ENCODE assay signal across 1 cellular context in the genomic region with DNA sequence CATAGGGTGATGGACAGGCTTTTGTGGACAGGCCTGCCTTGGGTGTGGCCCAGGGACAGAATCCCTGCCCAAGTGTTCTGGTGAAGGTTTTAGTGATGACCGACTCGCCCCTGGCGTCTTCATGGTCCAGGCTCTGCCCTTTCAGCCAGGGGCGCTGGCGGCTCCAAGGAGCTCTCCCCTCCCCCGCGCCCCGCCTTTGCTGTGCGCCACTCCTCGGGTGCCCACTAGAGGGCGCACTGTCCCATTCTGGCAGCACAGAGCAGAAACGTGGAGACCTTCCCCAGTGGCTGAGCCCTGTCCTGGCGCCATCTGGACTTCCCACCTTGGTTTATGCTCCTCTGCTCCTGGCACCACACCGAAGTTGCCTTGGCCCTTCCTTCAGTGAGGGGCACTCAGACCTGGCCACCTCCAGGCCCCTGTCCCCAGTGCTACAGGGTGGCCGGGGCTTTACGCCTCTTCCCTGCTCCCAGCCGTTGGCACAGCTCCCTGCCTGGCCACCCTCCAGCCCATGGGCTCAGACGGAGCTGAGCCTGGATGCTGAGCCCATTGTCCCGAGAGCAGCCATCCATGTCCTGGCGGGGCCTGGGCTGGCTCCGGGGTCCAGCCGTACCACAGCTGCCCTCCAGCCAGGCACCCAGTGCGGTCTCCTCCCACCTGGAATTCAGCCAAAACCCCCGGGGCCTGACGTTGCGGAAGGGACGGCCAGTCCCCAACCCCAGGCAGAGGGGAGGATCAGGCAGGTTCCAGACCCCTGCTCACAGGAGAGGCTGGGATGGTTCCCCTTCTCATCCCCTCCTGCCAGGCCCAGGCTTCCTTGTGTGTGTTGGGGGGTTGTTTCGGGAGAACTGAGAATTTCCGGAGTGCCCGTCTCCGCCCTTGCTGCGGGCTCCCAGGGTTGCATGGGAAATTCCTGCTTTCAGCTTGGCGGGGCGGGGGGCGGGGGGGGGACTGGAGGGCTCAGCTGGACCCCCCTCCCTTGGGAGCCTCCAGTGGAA.
TF ChIP-seq lines count a peak whose summit lies in the region.

No MANE protein-coding gene starts in this region.

TF ChIP-seq in HepG2, 621 proteins besides CTCF, POLR2A, EP300 and RAD21 (continued from another document and continues in another):
- TF ChIP-seq CBFB (CRISPR knock-in tag; IDR thresholded peaks at IDR 0.05) (0 out of 2 replicates have a peak, but pooled peaks have one; percentile 67), ZFP36L2 (CRISPR knock-in tag; IDR thresholded peaks at IDR 0.05) (no peak), KLF9 (CRISPR knock-in tag; IDR thresholded peaks at IDR 0.05; ENCODE audit: low read depth) (no peak), TP53 (CRISPR knock-in tag; conservative IDR thresholded peaks at IDR 0.05) (no peak), BRCA1 (CRISPR knock-in tag; IDR thresholded peaks at IDR 0.05) (no peak), SATB2 (CRISPR knock-in tag; IDR thresholded peaks at IDR 0.05) (no peak), GABPB1 (CRISPR knock-in tag; IDR thresholded peaks at IDR 0.05) (peak; percentile 61; the same call in 1 of the 2 replicates), ZNF160 (CRISPR knock-in tag; IDR thresholded peaks at IDR 0.05) (no peak), ZNF253 (CRISPR knock-in tag; IDR thresholded peaks at IDR 0.05; ENCODE audit: borderline replicate concordance) (no peak), TMF1 (CRISPR knock-in tag; IDR thresholded peaks at IDR 0.05; ENCODE audit: low read depth) (no peak), ZNF460 (CRISPR knock-in tag; IDR thresholded peaks at IDR 0.05; ENCODE audit: borderline replicate concordance) (no peak), NFE2 (CRISPR knock-in tag; IDR thresholded peaks at IDR 0.05) (no peak), ARNT2 (CRISPR knock-in tag; IDR thresholded peaks at IDR 0.05; ENCODE audit: low read depth) (0 out of 2 replicates have a peak, but pooled peaks have one; percentile 36), ETV6 (CRISPR knock-in tag; conservative IDR thresholded peaks at IDR 0.05) (no peak), TBL1XR1 (IDR thresholded peaks at IDR 0.05; ENCODE audit: borderline replicate concordance, low read length, partially characterized antibody) (no peak), FOXK2 (IDR thresholded peaks at IDR 0.05) (no peak), CCDC6 (CRISPR knock-in tag; IDR thresholded peaks at IDR 0.05) (no peak), GATA4 (IDR thresholded peaks at IDR 0.05; ENCODE audit: borderline replicate concordance, low read depth) (no peak), NBN (conservative IDR thresholded peaks at IDR 0.05) (no peak), HOXA9 (CRISPR knock-in tag; IDR thresholded peaks at IDR 0.05; ENCODE audit: borderline replicate concordance) (no peak), ATF1 (CRISPR knock-in tag; IDR thresholded peaks at IDR 0.05) (no peak), ZSCAN25 (CRISPR knock-in tag; IDR thresholded peaks at IDR 0.05) (peak; percentile 60; the same call in 1 of the 2 replicates), FOXK1 (CRISPR knock-in tag; IDR thresholded peaks at IDR 0.05; ENCODE audit: borderline replicate concordance, low read depth) (no peak)
- TF ChIP-seq, protein P1, sequence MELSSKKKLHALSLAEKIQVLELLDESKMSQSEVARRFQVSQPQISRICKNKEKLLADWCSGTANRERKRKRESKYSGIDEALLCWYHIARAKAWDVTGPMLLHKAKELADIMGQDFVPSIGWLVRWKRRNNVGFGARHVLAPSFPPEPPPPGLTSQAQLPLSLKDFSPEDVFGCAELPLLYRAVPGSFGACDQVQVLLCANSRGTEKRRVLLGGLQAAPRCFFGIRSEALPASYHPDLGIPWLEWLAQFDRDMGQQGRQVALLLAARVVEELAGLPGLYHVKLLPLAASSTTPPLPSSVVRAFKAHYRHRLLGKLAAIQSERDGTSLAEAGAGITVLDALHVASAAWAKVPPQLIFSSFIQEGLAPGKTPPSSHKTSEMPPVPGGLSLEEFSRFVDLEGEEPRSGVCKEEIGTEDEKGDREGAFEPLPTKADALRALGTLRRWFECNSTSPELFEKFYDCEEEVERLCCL (CRISPR knock-in tag; IDR thresholded peaks at IDR 0.05; ENCODE audit: borderline replicate concordance): no peak
- TF ChIP-seq, protein P2, sequence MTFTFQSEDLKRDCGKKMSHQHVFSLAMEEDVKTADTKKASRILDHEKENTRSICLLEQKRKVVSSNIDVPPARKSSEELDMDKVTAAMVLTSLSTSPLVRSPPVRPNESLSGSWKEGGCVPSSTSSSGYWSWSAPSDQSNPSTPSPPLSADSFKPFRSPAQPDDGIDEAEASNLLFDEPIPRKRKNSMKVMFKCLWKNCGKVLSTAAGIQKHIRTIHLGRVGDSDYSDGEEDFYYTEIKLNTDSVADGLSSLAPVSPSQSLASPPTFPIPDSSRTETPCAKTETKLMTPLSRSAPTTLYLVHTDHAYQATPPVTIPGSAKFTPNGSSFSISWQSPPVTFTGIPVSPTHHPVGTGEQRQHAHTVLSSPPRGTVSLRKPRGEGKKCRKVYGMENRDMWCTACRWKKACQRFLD (CRISPR knock-in tag; IDR thresholded peaks at IDR 0.05; ENCODE audit: borderline replicate concordance): 0 out of 2 replicates have a peak, but pooled peaks have one; percentile 57
- TF ChIP-seq, protein P3, sequence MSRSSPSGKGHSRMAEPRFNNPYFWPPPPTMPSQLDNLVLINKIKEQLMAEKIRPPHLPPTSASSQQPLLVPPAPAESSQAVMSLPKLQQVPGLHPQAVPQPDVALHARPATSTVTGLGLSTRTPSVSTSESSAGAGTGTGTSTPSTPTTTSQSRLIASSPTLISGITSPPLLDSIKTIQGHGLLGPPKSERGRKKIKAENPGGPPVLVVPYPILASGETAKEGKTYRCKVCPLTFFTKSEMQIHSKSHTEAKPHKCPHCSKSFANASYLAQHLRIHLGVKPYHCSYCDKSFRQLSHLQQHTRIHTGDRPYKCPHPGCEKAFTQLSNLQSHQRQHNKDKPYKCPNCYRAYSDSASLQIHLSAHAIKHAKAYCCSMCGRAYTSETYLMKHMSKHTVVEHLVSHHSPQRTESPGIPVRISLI (CRISPR knock-in tag; IDR thresholded peaks at IDR 0.05; ENCODE audit: borderline replicate concordance): no peak
- TF ChIP-seq, protein P4, sequence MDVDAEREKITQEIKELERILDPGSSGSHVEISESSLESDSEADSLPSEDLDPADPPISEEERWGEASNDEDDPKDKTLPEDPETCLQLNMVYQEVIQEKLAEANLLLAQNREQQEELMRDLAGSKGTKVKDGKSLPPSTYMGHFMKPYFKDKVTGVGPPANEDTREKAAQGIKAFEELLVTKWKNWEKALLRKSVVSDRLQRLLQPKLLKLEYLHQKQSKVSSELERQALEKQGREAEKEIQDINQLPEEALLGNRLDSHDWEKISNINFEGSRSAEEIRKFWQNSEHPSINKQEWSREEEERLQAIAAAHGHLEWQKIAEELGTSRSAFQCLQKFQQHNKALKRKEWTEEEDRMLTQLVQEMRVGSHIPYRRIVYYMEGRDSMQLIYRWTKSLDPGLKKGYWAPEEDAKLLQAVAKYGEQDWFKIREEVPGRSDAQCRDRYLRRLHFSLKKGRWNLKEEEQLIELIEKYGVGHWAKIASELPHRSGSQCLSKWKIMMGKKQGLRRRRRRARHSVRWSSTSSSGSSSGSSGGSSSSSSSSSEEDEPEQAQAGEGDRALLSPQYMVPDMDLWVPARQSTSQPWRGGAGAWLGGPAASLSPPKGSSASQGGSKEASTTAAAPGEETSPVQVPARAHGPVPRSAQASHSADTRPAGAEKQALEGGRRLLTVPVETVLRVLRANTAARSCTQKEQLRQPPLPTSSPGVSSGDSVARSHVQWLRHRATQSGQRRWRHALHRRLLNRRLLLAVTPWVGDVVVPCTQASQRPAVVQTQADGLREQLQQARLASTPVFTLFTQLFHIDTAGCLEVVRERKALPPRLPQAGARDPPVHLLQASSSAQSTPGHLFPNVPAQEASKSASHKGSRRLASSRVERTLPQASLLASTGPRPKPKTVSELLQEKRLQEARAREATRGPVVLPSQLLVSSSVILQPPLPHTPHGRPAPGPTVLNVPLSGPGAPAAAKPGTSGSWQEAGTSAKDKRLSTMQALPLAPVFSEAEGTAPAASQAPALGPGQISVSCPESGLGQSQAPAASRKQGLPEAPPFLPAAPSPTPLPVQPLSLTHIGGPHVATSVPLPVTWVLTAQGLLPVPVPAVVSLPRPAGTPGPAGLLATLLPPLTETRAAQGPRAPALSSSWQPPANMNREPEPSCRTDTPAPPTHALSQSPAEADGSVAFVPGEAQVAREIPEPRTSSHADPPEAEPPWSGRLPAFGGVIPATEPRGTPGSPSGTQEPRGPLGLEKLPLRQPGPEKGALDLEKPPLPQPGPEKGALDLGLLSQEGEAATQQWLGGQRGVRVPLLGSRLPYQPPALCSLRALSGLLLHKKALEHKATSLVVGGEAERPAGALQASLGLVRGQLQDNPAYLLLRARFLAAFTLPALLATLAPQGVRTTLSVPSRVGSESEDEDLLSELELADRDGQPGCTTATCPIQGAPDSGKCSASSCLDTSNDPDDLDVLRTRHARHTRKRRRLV (CRISPR knock-in tag; IDR thresholded peaks at IDR 0.05): no peak
- TF ChIP-seq, protein P5, sequence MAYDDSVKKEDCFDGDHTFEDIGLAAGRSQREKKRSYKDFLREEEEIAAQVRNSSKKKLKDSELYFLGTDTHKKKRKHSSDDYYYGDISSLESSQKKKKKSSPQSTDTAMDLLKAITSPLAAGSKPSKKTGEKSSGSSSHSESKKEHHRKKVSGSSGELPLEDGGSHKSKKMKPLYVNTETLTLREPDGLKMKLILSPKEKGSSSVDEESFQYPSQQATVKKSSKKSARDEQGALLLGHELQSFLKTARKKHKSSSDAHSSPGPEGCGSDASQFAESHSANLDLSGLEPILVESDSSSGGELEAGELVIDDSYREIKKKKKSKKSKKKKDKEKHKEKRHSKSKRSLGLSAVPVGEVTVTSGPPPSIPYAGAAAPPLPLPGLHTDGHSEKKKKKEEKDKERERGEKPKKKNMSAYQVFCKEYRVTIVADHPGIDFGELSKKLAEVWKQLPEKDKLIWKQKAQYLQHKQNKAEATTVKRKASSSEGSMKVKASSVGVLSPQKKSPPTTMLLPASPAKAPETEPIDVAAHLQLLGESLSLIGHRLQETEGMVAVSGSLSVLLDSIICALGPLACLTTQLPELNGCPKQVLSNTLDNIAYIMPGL (CRISPR knock-in tag; IDR thresholded peaks at IDR 0.05; ENCODE audit: borderline replicate concordance in 1 of 2, low read depth in 1 of 2): peak; percentile 84 to 89
- TF ChIP-seq, protein P6, sequence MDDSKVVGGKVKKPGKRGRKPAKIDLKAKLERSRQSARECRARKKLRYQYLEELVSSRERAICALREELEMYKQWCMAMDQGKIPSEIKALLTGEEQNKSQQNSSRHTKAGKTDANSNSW (CRISPR knock-in tag; IDR thresholded peaks at IDR 0.05; ENCODE audit: borderline replicate concordance): no peak; the same call in 1 of the 2 replicates
- TF ChIP-seq, protein P7, sequence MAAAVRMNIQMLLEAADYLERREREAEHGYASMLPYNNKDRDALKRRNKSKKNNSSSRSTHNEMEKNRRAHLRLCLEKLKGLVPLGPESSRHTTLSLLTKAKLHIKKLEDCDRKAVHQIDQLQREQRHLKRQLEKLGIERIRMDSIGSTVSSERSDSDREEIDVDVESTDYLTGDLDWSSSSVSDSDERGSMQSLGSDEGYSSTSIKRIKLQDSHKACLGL (CRISPR knock-in tag; IDR thresholded peaks at IDR 0.05): no peak
- TF ChIP-seq, protein P8, sequence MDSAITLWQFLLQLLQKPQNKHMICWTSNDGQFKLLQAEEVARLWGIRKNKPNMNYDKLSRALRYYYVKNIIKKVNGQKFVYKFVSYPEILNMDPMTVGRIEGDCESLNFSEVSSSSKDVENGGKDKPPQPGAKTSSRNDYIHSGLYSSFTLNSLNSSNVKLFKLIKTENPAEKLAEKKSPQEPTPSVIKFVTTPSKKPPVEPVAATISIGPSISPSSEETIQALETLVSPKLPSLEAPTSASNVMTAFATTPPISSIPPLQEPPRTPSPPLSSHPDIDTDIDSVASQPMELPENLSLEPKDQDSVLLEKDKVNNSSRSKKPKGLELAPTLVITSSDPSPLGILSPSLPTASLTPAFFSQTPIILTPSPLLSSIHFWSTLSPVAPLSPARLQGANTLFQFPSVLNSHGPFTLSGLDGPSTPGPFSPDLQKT (CRISPR knock-in tag; IDR thresholded peaks at IDR 0.05; ENCODE audit: borderline replicate concordance): no peak
- TF ChIP-seq, protein P9, sequence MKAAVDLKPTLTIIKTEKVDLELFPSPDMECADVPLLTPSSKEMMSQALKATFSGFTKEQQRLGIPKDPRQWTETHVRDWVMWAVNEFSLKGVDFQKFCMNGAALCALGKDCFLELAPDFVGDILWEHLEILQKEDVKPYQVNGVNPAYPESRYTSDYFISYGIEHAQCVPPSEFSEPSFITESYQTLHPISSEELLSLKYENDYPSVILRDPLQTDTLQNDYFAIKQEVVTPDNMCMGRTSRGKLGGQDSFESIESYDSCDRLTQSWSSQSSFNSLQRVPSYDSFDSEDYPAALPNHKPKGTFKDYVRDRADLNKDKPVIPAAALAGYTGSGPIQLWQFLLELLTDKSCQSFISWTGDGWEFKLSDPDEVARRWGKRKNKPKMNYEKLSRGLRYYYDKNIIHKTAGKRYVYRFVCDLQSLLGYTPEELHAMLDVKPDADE (CRISPR knock-in tag; IDR thresholded peaks at IDR 0.05): no peak
- TF ChIP-seq, protein P10, sequence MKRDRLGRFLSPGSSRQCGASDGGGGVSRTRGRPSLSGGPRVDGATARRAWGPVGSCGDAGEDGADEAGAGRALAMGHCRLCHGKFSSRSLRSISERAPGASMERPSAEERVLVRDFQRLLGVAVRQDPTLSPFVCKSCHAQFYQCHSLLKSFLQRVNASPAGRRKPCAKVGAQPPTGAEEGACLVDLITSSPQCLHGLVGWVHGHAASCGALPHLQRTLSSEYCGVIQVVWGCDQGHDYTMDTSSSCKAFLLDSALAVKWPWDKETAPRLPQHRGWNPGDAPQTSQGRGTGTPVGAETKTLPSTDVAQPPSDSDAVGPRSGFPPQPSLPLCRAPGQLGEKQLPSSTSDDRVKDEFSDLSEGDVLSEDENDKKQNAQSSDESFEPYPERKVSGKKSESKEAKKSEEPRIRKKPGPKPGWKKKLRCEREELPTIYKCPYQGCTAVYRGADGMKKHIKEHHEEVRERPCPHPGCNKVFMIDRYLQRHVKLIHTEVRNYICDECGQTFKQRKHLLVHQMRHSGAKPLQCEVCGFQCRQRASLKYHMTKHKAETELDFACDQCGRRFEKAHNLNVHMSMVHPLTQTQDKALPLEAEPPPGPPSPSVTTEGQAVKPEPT (CRISPR knock-in tag; IDR thresholded peaks at IDR 0.05; ENCODE audit: low read depth): no peak
- TF ChIP-seq, protein P11, sequence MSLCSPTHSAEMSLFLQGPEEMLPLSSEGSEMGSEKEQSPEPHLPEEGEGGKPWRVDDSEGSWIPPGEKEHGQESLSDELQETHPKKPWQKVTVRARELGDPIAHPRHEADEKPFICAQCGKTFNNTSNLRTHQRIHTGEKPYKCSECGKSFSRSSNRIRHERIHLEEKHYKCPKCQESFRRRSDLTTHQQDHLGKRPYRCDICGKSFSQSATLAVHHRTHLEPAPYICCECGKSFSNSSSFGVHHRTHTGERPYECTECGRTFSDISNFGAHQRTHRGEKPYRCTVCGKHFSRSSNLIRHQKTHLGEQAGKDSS (CRISPR knock-in tag; IDR thresholded peaks at IDR 0.05; ENCODE audit: borderline replicate concordance, low read depth): no peak; the same call in 1 of the 2 replicates
